Comparison of ENCODE assay signal across 7 cellular contexts in genomic region chr16:30367349-30368009, GRCh38. TPM values are rescaled to one million over a fixed set of nuclear protein-coding genes. Genes with fewer than 3 reads are reported as not detected.
DNase-seq lines count a peak whose midpoint lies in the region; ATAC-seq and TF ChIP-seq lines count a peak whose summit lies in the region.
"Had no signal": no experiment of that assay in that cellular context is flagged by ENCODE, and none has a peak within 500 bp of the region (broad histone marks: within the 10 kb centered on the region; RNA-seq: fewer than 3 reads in every experiment).

No MANE protein-coding gene starts in this region.

- H3K4me1 Mint-ChIP-seq in CD4-positive, alpha-beta T cell (ENCODE audit: low read depth) = peaks cover 57% of the 10 kb centered on the region
- peaks cover 53% of the 10 kb centered on the region for H3K4me1 Mint-ChIP-seq in activated T-helper 1 cell treated with anti-CD3 and anti-CD28 coated beads, Interleukin-12 subunit alpha, Interleukin-12 subunit beta, Interleukin-2, Interleukin-4 antibody, amounts not matched to agents 30 ng/mL and 10 ng/mL and 1 ng/mL, durations not matched to agents 14 hours and 24 hours and 36 hours (ENCODE audit: low read depth)

- H3K4me1 ChIP-seq in mesenchymal stem cell (ENCODE audit: control insufficient read depth, insufficient read depth, low read depth, low read length) = peaks cover 26% of the 10 kb centered on the region
- peaks cover 0 to 4% of the 10 kb centered on the region in 2 donors for H3K4me1 ChIP-seq in aorta (ENCODE audit: control insufficient read depth in 1 of 2, insufficient read depth in 2 of 2, low read length in 2 of 2)

- H3K4me3 Mint-ChIP-seq in CD4-positive, alpha-beta T cell = peak overlapping the region; percentile 93
- H3K4me3 Mint-ChIP-seq in activated T-helper 1 cell treated with anti-CD3 and anti-CD28 coated beads, Interleukin-12 subunit alpha, Interleukin-12 subunit beta, Interleukin-2, Interleukin-4 antibody, amounts not matched to agents 30 ng/mL and 10 ng/mL and 1 ng/mL, durations not matched to agents 14 hours and 24 hours and 36 hours = peak overlapping the region; percentile 94

- no peak overlapping the region for H3K27ac ChIP-seq in CD4-positive, alpha-beta T cell (ENCODE audit: low read depth, low read length)
- H3K27ac ChIP-seq in mesenchymal stem cell (ENCODE audit: low read length, poor library complexity, severe bottlenecking) (no peak overlapping the region), aorta (ENCODE audit: low read depth in 1 of 2, low read length in 2 of 2) (peak overlapping the region in 1 of 2 donors; percentile 9)

- H2BK5ac ChIP-seq in mesenchymal stem cell (ENCODE audit: low read depth, low read length, poor library complexity, severe bottlenecking) = no peak overlapping the region

- H3K4me3 ChIP-seq in mesenchymal stem cell (ENCODE audit: insufficient read depth in 1 of 2, low read depth in 1 of 2, low read length in 2 of 2) = peak overlapping the region in 1 of 2 experiments; percentile 98
- peak overlapping the region in 1 of 2 donors; percentile 92 for H3K4me3 ChIP-seq in aorta (ENCODE audit: low read length in 2 of 2)
- no peak overlapping the region for H3K4me3 ChIP-seq in lower leg skin (ENCODE audit: low read depth, poor library complexity, severe bottlenecking)

- H3K4me2 ChIP-seq in mesenchymal stem cell (ENCODE audit: low read length, poor library complexity, severe bottlenecking) = peak overlapping the region; percentile 93

- POLR2A ChIA-PET in CD4-positive, alpha-beta T cell (lab: Charles Lee) = interaction anchor here (6.0 kb wide), 1 partner anchor 13 kb away, joined by 153 read pairs; the partner anchor contains the start of gene SEPTIN1

- no peak overlapping the region for H2BK12ac ChIP-seq in mesenchymal stem cell (ENCODE audit: low read length in 2 of 2)

- no peak for TF ChIP-seq POLR2A in lower leg skin (IDR thresholded peaks at IDR 0.05)

- H3K27ac Mint-ChIP-seq in CD4-positive, alpha-beta T cell = peak overlapping the region; percentile 82
- peak overlapping the region; percentile 79 for H3K27ac Mint-ChIP-seq in activated T-helper 1 cell treated with anti-CD3 and anti-CD28 coated beads, Interleukin-12 subunit alpha, Interleukin-12 subunit beta, Interleukin-2, Interleukin-4 antibody, amounts not matched to agents 30 ng/mL and 10 ng/mL and 1 ng/mL, durations not matched to agents 14 hours and 24 hours and 36 hours

- 94% methylated on average over 10 of the region's 10 CpGs for WGBS in mesenchymal stem cell
- WGBS in aorta, 2 donors = 59 to 60% methylated on average over 10 of the region's 10 CpGs
- 71% methylated on average over 10 of the region's 10 CpGs for WGBS in lower leg skin, 2 donors

- no peak overlapping the region for H2AFZ ChIP-seq in mesenchymal stem cell (ENCODE audit: low read depth, low read length)

- no peak overlapping the region for H3K4ac ChIP-seq in mesenchymal stem cell (ENCODE audit: low read depth in 1 of 2, low read length in 2 of 2)

- no peaks in the 10 kb centered on the region for H3K27me3 Mint-ChIP-seq in CD4-positive, alpha-beta T cell
- H3K27me3 Mint-ChIP-seq in activated T-helper 1 cell treated with anti-CD3 and anti-CD28 coated beads, Interleukin-12 subunit alpha, Interleukin-12 subunit beta, Interleukin-2, Interleukin-4 antibody, amounts not matched to agents 30 ng/mL and 10 ng/mL and 1 ng/mL, durations not matched to agents 14 hours and 24 hours and 36 hours (ENCODE audit: insufficient read depth) = no peaks in the 10 kb centered on the region

- TF ChIP-seq CTCF in CD4-positive, alpha-beta T cell (IDR thresholded peaks at IDR 0.05) = no peak
- TF ChIP-seq CTCF in lower leg skin (IDR thresholded peaks at IDR 0.05) = no peak

- peaks cover 21 to 39% of the 10 kb centered on the region in 2 experiments for H3K36me3 ChIP-seq in mesenchymal stem cell (ENCODE audit: control insufficient read depth in 1 of 2, insufficient read depth in 2 of 2, low read depth in 1 of 2, low read length in 2 of 2)
- no peaks in the 10 kb centered on the region for H3K36me3 ChIP-seq in aorta (ENCODE audit: control insufficient read depth in 1 of 2, insufficient read depth in 2 of 2, low read length in 1 of 2)

- CTCF ChIA-PET in CD4-positive, alpha-beta T cell (lab: Charles Lee) = interaction anchor here (0.6 to 2.6 kb wide), 4 partner anchors 11 to 614 kb away, joined by 3 to 14 read pairs (median 3); no protein-coding TSS in a partner anchor

- H3K79me1 ChIP-seq in mesenchymal stem cell (replicated peaks; ENCODE audit: low read length, poor library complexity, severe bottlenecking) = peaks cover 4% of the 10 kb centered on the region

- H4K91ac ChIP-seq in mesenchymal stem cell (ENCODE audit: low read length) = no peak overlapping the region

- DNase-seq in CD4-positive, alpha-beta T cell = no peak
- no peak for DNase-seq in activated T-helper 1 cell treated with anti-CD3 and anti-CD28 coated beads, Interleukin-12 subunit alpha, Interleukin-12 subunit beta, Interleukin-2, Interleukin-4 antibody, amounts not matched to agents 30 ng/mL and 10 ng/mL and 1 ng/mL, durations not matched to agents 14 hours and 24 hours and 36 hours (ENCODE audit: low spot score)
- DNase-seq in mesenchymal stem cell = no peak
- DNase-seq in aorta = no peak
- DNase-seq in lower leg skin (ENCODE audit: low spot score in 2 of 2) = no peak
- DNase-seq: NCI-H526 treated with DMSO at 0.1 percent for 48 hours had no signal

- H3K14ac ChIP-seq in mesenchymal stem cell (ENCODE audit: low read length in 2 of 2) = no peak overlapping the region

- no peak overlapping the region for H2AK5ac ChIP-seq in mesenchymal stem cell (ENCODE audit: low read length, severe bottlenecking)

- H3K9ac ChIP-seq in mesenchymal stem cell (ENCODE audit: low read length) = peak overlapping the region; percentile 89

- H3K9me3 ChIP-seq in CD4-positive, alpha-beta T cell (ENCODE audit: control insufficient read depth, low read length) = no peaks in the 10 kb centered on the region
- H3K9me3 ChIP-seq in mesenchymal stem cell (ENCODE audit: control insufficient read depth, low read length) (no peaks in the 10 kb centered on the region), aorta (ENCODE audit: control insufficient read depth, low read length) (no peaks in the 10 kb centered on the region)

- H3K9me3 Mint-ChIP-seq in CD4-positive, alpha-beta T cell = no peaks in the 10 kb centered on the region
- H3K9me3 Mint-ChIP-seq in activated T-helper 1 cell treated with anti-CD3 and anti-CD28 coated beads, Interleukin-12 subunit alpha, Interleukin-12 subunit beta, Interleukin-2, Interleukin-4 antibody, amounts not matched to agents 30 ng/mL and 10 ng/mL and 1 ng/mL, durations not matched to agents 14 hours and 24 hours and 36 hours = no peaks in the 10 kb centered on the region

- H3K27me3 ChIP-seq in CD4-positive, alpha-beta T cell (ENCODE audit: control insufficient read depth, insufficient read depth, low read length) = no peaks in the 10 kb centered on the region
- H3K27me3 ChIP-seq in mesenchymal stem cell (ENCODE audit: control insufficient read depth in 1 of 2, insufficient read depth in 1 of 2, low read length in 2 of 2) = no peaks in the 10 kb centered on the region
- H3K27me3 ChIP-seq in aorta (ENCODE audit: control insufficient read depth in 1 of 2, insufficient read depth in 2 of 2, low read length in 1 of 2) = no peaks in the 10 kb centered on the region

- ATAC-seq in CD4-positive, alpha-beta T cell (ENCODE audit: poor library complexity) = no peak
- no peak for ATAC-seq in aorta (ENCODE audit: low FRiP score)
- no peak for ATAC-seq in GM19463 (IDR thresholded peaks at IDR 0.05; ENCODE audit: unreplicated experiment)

- H3K36me3 Mint-ChIP-seq in CD4-positive, alpha-beta T cell (ENCODE audit: low read depth) = peaks cover 45% of the 10 kb centered on the region
- H3K36me3 Mint-ChIP-seq in activated T-helper 1 cell treated with anti-CD3 and anti-CD28 coated beads, Interleukin-12 subunit alpha, Interleukin-12 subunit beta, Interleukin-2, Interleukin-4 antibody, amounts not matched to agents 30 ng/mL and 10 ng/mL and 1 ng/mL, durations not matched to agents 14 hours and 24 hours and 36 hours (ENCODE audit: low read depth) = peaks cover 29% of the 10 kb centered on the region

- intact Hi-C loops in CD4-positive, alpha-beta T cell (cut with DNase I, micrococcal nuclease) = no loop called here
- intact Hi-C loops in activated T-helper 1 cell treated with anti-CD3 and anti-CD28 coated beads, Interleukin-12 subunit alpha, Interleukin-12 subunit beta, Interleukin-2, Interleukin-4 antibody, amounts not matched to agents 30 ng/mL and 10 ng/mL and 1 ng/mL, durations not matched to agents 14 hours and 24 hours and 36 hours (cut with micrococcal nuclease) = no loop called here
- intact Hi-C loops in aorta (cut with DNase I) = no loop called here
- intact Hi-C loops in lower leg skin (cut with DNase I; ENCODE audit: low total_unique reads) = no loop called here

- no peak overlapping the region for H2BK120ac ChIP-seq in mesenchymal stem cell (ENCODE audit: low read depth, low read length)

- no peak overlapping the region for H3K18ac ChIP-seq in mesenchymal stem cell (ENCODE audit: low read depth in 1 of 2, low read length in 2 of 2)

- H4K8ac ChIP-seq in mesenchymal stem cell (ENCODE audit: low read length) = no peak overlapping the region

- no peak overlapping the region for H2BK15ac ChIP-seq in mesenchymal stem cell (ENCODE audit: low read depth, poor library complexity, severe bottlenecking)

- peak overlapping the region in 1 of 2 experiments; percentile 37 for H3K23ac ChIP-seq in mesenchymal stem cell (ENCODE audit: low read length in 2 of 2)

RNA-seq across cellular contexts. Expression of gene TBC1D10B, which starts 2.8 kb away (rescaled TPM):
- 10 to 100 TPM; 12.7 to 14.7 TPM for total RNA-seq in CD4-positive, alpha-beta T cell
- 68.9 and 73.6 TPM in 2 replicates for total RNA-seq in activated T-helper 1 cell treated with anti-CD3 and anti-CD28 coated beads, Interleukin-12 subunit alpha, Interleukin-12 subunit beta, Interleukin-2, Interleukin-4 antibody, amounts not matched to agents 30 ng/mL and 10 ng/mL and 1 ng/mL, durations not matched to agents 14 hours and 24 hours and 36 hours
- 23.4 TPM for polyA plus RNA-seq in mesenchymal stem cell (2013, experiment 1 of 2)
- polyA plus RNA-seq in mesenchymal stem cell (2013, experiment 2 of 2) = 21.8 TPM
- total RNA-seq in aorta (10 to 100 TPM; 30.7 to 38.0 TPM), lower leg skin (10 to 100 TPM; 33.2 to 51.8 (median 41.9) TPM)
- polyA plus RNA-seq in aorta = 10 to 100 TPM; 10.3 to 22.2 TPM

RNA-seq across cellular contexts. Expression of gene MYL11, which starts 7.1 kb away (rescaled TPM):
- 1 to 10 TPM in 1 of 2 experiments, under 1 TPM in 1; 0.95 to 2.4 TPM for total RNA-seq in CD4-positive, alpha-beta T cell
- 2.0 and 2.7 TPM in 2 replicates for total RNA-seq in activated T-helper 1 cell treated with anti-CD3 and anti-CD28 coated beads, Interleukin-12 subunit alpha, Interleukin-12 subunit beta, Interleukin-2, Interleukin-4 antibody, amounts not matched to agents 30 ng/mL and 10 ng/mL and 1 ng/mL, durations not matched to agents 14 hours and 24 hours and 36 hours
- 1.7 TPM for polyA plus RNA-seq in mesenchymal stem cell (2013, experiment 1 of 2)
- polyA plus RNA-seq in mesenchymal stem cell (2013, experiment 2 of 2) = 3.1 TPM
- total RNA-seq in aorta (not detected), lower leg skin (1 to 10 TPM in 1 of 4 donors, under 1 TPM in 1, not detected in 2; 0.79 to 2.1 TPM)
- polyA plus RNA-seq in aorta = under 1 TPM in 1 of 2 donors, not detected in 1; 0.26 TPM

RNA-seq across cellular contexts. Expression of gene CD2BP2, which starts 12.4 kb away (rescaled TPM):
- 10 to 100 TPM; 39.1 to 41.7 TPM for total RNA-seq in CD4-positive, alpha-beta T cell
- 100 and 104 TPM in 2 replicates for total RNA-seq in activated T-helper 1 cell treated with anti-CD3 and anti-CD28 coated beads, Interleukin-12 subunit alpha, Interleukin-12 subunit beta, Interleukin-2, Interleukin-4 antibody, amounts not matched to agents 30 ng/mL and 10 ng/mL and 1 ng/mL, durations not matched to agents 14 hours and 24 hours and 36 hours
- 41.7 TPM for polyA plus RNA-seq in mesenchymal stem cell (2013, experiment 1 of 2)
- polyA plus RNA-seq in mesenchymal stem cell (2013, experiment 2 of 2) = 43.6 TPM
- 10 to 100 TPM; 42.6 to 51.3 TPM for total RNA-seq in aorta
- polyA plus RNA-seq in aorta = 10 to 100 TPM; 23.4 to 51.1 TPM
- total RNA-seq in lower leg skin = 10 to 100 TPM; 33.6 to 43.2 (median 38.5) TPM

RNA-seq across cellular contexts. Expression of gene SEPTIN1, which starts 14.9 kb away (rescaled TPM):
- 100 to 1,000 TPM; 161 to 163 TPM for total RNA-seq in CD4-positive, alpha-beta T cell
- 195 and 200 TPM in 2 replicates for total RNA-seq in activated T-helper 1 cell treated with anti-CD3 and anti-CD28 coated beads, Interleukin-12 subunit alpha, Interleukin-12 subunit beta, Interleukin-2, Interleukin-4 antibody, amounts not matched to agents 30 ng/mL and 10 ng/mL and 1 ng/mL, durations not matched to agents 14 hours and 24 hours and 36 hours
- polyA plus RNA-seq in mesenchymal stem cell (2013, experiment 1 of 2) = 1.3 TPM
- 1.3 TPM for polyA plus RNA-seq in mesenchymal stem cell (2013, experiment 2 of 2)
- total RNA-seq in aorta = 1 to 10 TPM; 2.8 to 6.1 TPM
- polyA plus RNA-seq in aorta = 1 to 10 TPM; 1.0 to 2.6 TPM
- total RNA-seq in lower leg skin = 1 to 10 TPM in 1 of 4 donors, under 1 TPM in 2, not detected in 1; 0.39 to 1.2 (median 0.91) TPM

RNA-seq across cellular contexts. Expression of gene ZNF48, which starts 27.7 kb away (rescaled TPM):
- total RNA-seq in CD4-positive, alpha-beta T cell = 1 to 10 TPM; 3.4 to 3.5 TPM
- 20.2 and 21.4 TPM in 2 replicates for total RNA-seq in activated T-helper 1 cell treated with anti-CD3 and anti-CD28 coated beads, Interleukin-12 subunit alpha, Interleukin-12 subunit beta, Interleukin-2, Interleukin-4 antibody, amounts not matched to agents 30 ng/mL and 10 ng/mL and 1 ng/mL, durations not matched to agents 14 hours and 24 hours and 36 hours
- 6.3 TPM for polyA plus RNA-seq in mesenchymal stem cell (2013, experiment 1 of 2)
- 5.5 TPM for polyA plus RNA-seq in mesenchymal stem cell (2013, experiment 2 of 2)
- total RNA-seq in aorta = 1 to 10 TPM; 6.2 to 7.4 TPM
- 1 to 10 TPM; 3.4 to 4.9 TPM for polyA plus RNA-seq in aorta
- 10 to 100 TPM in 3 of 4 donors, 1 to 10 TPM in 1; 8.3 to 15.6 (median 10.5) TPM for total RNA-seq in lower leg skin
